ENCODE assay signal across 23 cellular contexts in genomic region chr16:88589441-88589840, GRCh38. TPM values are rescaled to one million over a fixed set of nuclear protein-coding genes. Genes with fewer than 3 reads are reported as not detected.
DNase-seq lines count a peak whose midpoint lies in the region; ATAC-seq, FAIRE-seq and TF ChIP-seq lines count a peak whose summit lies in the region.
"Had no signal": no experiment of that assay in that cellular context is flagged by ENCODE, and none has a peak within 500 bp of the region (broad histone marks: within the 10 kb centered on the region; RNA-seq: fewer than 3 reads in every experiment).

No MANE protein-coding gene starts in this region.

- H3K27ac Mint-ChIP-seq in stimulated activated naive CD8-positive, alpha-beta T cell treated with anti-CD3 and anti-CD28 coated beads, Interleukin-15, amount 100 ng/mL, for 72 hours, result no peak overlapping the region
- H3K27ac Mint-ChIP-seq: HFFc6, type B pancreatic cell had no signal

- H3K9me3 Mint-ChIP-seq in stimulated activated naive CD8-positive, alpha-beta T cell treated with anti-CD3 and anti-CD28 coated beads, Interleukin-15, amount 100 ng/mL, for 72 hours, result no peaks in the 10 kb centered on the region
- H3K9me3 Mint-ChIP-seq: HFFc6, type B pancreatic cell had no signal

- peaks cover 89% of the 10 kb centered on the region for H3K36me3 ChIP-seq in K562 (ENCODE audit: control insufficient read depth, insufficient read depth, low read length)
- peaks cover 0 to 10% of the 10 kb centered on the region in 2 donors for H3K36me3 ChIP-seq in prostate gland

- intact Hi-C loops in K562 (cut with micrococcal nuclease) (no loop called here), prostate gland (cut with DNase I) (no loop called here)

- TF ChIP-seq EP300 in K562 (IDR thresholded peaks at IDR 0.05; ENCODE audit: low read length), result no peak

- H3K4me1 ChIP-seq in K562 (replicated peaks in 1 of 2; ENCODE audit: control insufficient read depth in 2 of 2, insufficient read depth in 2 of 2, low read length in 2 of 2) (peaks cover 0 to 8% of the 10 kb centered on the region in 2 experiments; a peak in 1 of 5 replicates), prostate gland (replicated peaks) (no peaks in the 10 kb centered on the region)
- H3K4me1 ChIP-seq: lower lobe of right lung had no signal

- no peaks in the 10 kb centered on the region for H3K9me1 ChIP-seq in K562 (ENCODE audit: control insufficient read depth, insufficient read depth, low read length)

- no peak for TF ChIP-seq RAD21 in K562 (CRISPR knock-in tag; conservative IDR thresholded peaks at IDR 0.05 in 1 of 2, IDR thresholded peaks at IDR 0.05 in 1 of 2)

- peaks cover 46% of the 10 kb centered on the region for H3K4me1 Mint-ChIP-seq in stimulated activated naive CD8-positive, alpha-beta T cell treated with anti-CD3 and anti-CD28 coated beads, Interleukin-15, amount 100 ng/mL, for 72 hours

- 91% methylated on average over 11 of the region's 11 CpGs for WGBS in K562 (ENCODE audit: insufficient coverage, low coverage, missing lambda C conversion rate)
- 85% methylated on average over 11 of the region's 11 CpGs for WGBS in prostate gland

- H3K27me3 Mint-ChIP-seq in stimulated activated naive CD8-positive, alpha-beta T cell treated with anti-CD3 and anti-CD28 coated beads, Interleukin-15, amount 100 ng/mL, for 72 hours, result no peaks in the 10 kb centered on the region
- H3K27me3 Mint-ChIP-seq: type B pancreatic cell had no signal

- H3K4me3 Mint-ChIP-seq in stimulated activated naive CD8-positive, alpha-beta T cell treated with anti-CD3 and anti-CD28 coated beads, Interleukin-15, amount 100 ng/mL, for 72 hours, result no peak overlapping the region
- H3K4me3 Mint-ChIP-seq: HFFc6, type B pancreatic cell had no signal

- H3K27ac ChIP-seq in K562 (ENCODE audit: extremely low read depth, low read depth, low read length) (no peak overlapping the region; the same call in 2 of the 3 replicates), prostate gland (no peak overlapping the region)
- H3K27ac ChIP-seq: esophagus muscularis mucosa, gastroesophageal sphincter, KMS-11, lower lobe of right lung had no signal

- TF ChIP-seq CTCF in K562 (IDR thresholded peaks at IDR 0.05 in 2 of 3, conservative IDR thresholded peaks at IDR 0.05 in 1 of 3; ENCODE audit: insufficient read depth in 2 of 3, low read depth in 1 of 3, low read length in 3 of 3), result no peak
- TF ChIP-seq CTCF in prostate gland (IDR thresholded peaks at IDR 0.05), result no peak
- TF ChIP-seq CTCF in omental fat pad (IDR thresholded peaks at IDR 0.05), result no peak

- H3K27me3 ChIP-seq in K562 (ENCODE audit: control insufficient read depth in 2 of 2, insufficient read depth in 2 of 2, low read length in 2 of 2) (no peaks in the 10 kb centered on the region), prostate gland (replicated peaks; ENCODE audit: insufficient read depth) (no peaks in the 10 kb centered on the region)
- H3K27me3 ChIP-seq: esophagus muscularis mucosa, gastroesophageal sphincter had no signal

- CTCF ChIA-PET in K562 (lab: Yijun Ruan, JAX; ENCODE audit: low intra/inter-chr PET ratio), result no interaction called here

- H3K79me2 ChIP-seq in K562 (ENCODE audit: control insufficient read depth, insufficient read depth, low read length), result peaks cover 39% of the 10 kb centered on the region

- ATAC-seq in stimulated activated naive CD8-positive, alpha-beta T cell treated with anti-CD3 and anti-CD28 coated beads, Interleukin-15, Interleukin-2, amounts not matched to agents 100 U/mL and 50 U/mL, for 24 hours, result peak; percentile 16
- no peak for ATAC-seq in stimulated activated naive CD8-positive, alpha-beta T cell treated with anti-CD3 and anti-CD28 coated beads, Interleukin-15, amount 100 ng/mL, for 72 hours
- ATAC-seq in K562, result no peak
- ATAC-seq in omental fat pad (ENCODE audit: low FRiP score), result no peak
- ATAC-seq: gastroesophageal sphincter, lower lobe of right lung, SK-N-SH treated with all-trans-retinoic acid at 6 μM for 48 hours had no signal

- H3K9ac ChIP-seq in K562 (ENCODE audit: insufficient read depth in 1 of 2, low read depth in 2 of 2, low read length in 2 of 2), result peak overlapping the region in 1 of 2 experiments; percentile 40; a peak in 1 of 4 replicates
- H3K9ac ChIP-seq: KMS-11 had no signal

- H3K9me3 ChIP-seq in K562 (replicated peaks; ENCODE audit: control insufficient read depth, insufficient read depth, low read depth, low read length) (no peaks in the 10 kb centered on the region), prostate gland (no peaks in the 10 kb centered on the region)
- H3K9me3 ChIP-seq: esophagus muscularis mucosa, gastroesophageal sphincter, lower lobe of right lung had no signal

- POLR2A ChIA-PET in K562 (lab: Yijun Ruan, JAX), result interaction anchor here (0.6 to 1.2 kb wide), 4 partner anchors 10 to 255 kb away, joined by 3 to 5 read pairs (median 4); partner anchors contain the start of gene ZC3H18

- TF ChIP-seq POLR2A in K562 (conservative IDR thresholded peaks at IDR 0.05) (no peak), prostate gland (IDR thresholded peaks at IDR 0.05) (no peak)

- H3K4me3 ChIP-seq in K562 (no peak overlapping the region), prostate gland (no peak overlapping the region)
- H3K4me3 ChIP-seq: esophagus muscularis mucosa, gastroesophageal sphincter, lower lobe of right lung had no signal

- no peak overlapping the region for H3K4me2 ChIP-seq in K562 (ENCODE audit: insufficient read depth, low read length)
- H3K4me2 ChIP-seq: KMS-11 had no signal

- DNase-seq in activated CD4-positive, alpha-beta T cell treated with anti-CD3 and anti-CD28 coated beads for 48 hours, result peak; percentile 18
- DNase-seq in activated CD4-positive, alpha-beta T cell treated with anti-CD3 and anti-CD28 coated beads, Interleukin-2, amount 50 U/mL, for 1 hour, result no peak
- no peak for DNase-seq in stimulated activated naive CD8-positive, alpha-beta T cell treated with anti-CD3 and anti-CD28 coated beads, Interleukin-15, Interleukin-2, amounts not matched to agents 100 U/mL and 50 U/mL, for 24 hours
- DNase-seq in stimulated activated naive CD8-positive, alpha-beta T cell treated with anti-CD3 and anti-CD28 coated beads, Interleukin-15, amount 100 ng/mL, for 72 hours, result no peak
- DNase-seq in K562 (ENCODE audit: extremely low read depth in 1 of 4, low spot score in 3 of 4) (no peak), prostate gland (ENCODE audit: low spot score) (no peak), omental fat pad (ENCODE audit: low spot score) (no peak), NCI-H1092 treated with DMSO at 0.1 percent for 48 hours (lab: John Stamatoyannopoulos, UW) (no peak)
- DNase-seq: 8988T; AML-193; HFFc6; lower lobe of right lung; NCI-H187; occipital lobe; retina; stimulated activated CD4-positive, alpha-beta T cell treated with anti-CD3 and anti-CD28 coated beads, Interleukin-2, amount 100 ng/mL, for 48 hours had no signal

- H4K20me1 ChIP-seq in K562 (replicated peaks; ENCODE audit: control insufficient read depth, insufficient read depth, low read length), result peaks cover 21% of the 10 kb centered on the region

- in situ Hi-C loops in K562 (cut with MboI), result no loop called here

- no TSS peak for BruUV-seq in K562 (replicated peaks; lab: Mats Ljungman, UMichigan)

- no peak overlapping the region for H2AFZ ChIP-seq in K562 (ENCODE audit: low read depth, low read length)

- FAIRE-seq in K562 (lab: Jason Lieb, UNC), result no peak
- FAIRE-seq: colon, GM12891 had no signal

TF ChIP-seq in K562, 482 proteins besides CTCF, POLR2A, EP300 and RAD21 (continues in another document):
- no peak for TF ChIP-seq TCF7L2 (IDR thresholded peaks at IDR 0.05; ENCODE audit: low read depth, low read length)
- TF ChIP-seq EZH2 (IDR thresholded peaks at IDR 0.05; ENCODE audit: borderline replicate concordance, low read depth, low read length), result no peak
- TF ChIP-seq NCOA6 (IDR thresholded peaks at IDR 0.05), result no peak

RNA-seq across cellular contexts. Expression of gene ZC3H18, which starts 19.2 kb away (rescaled TPM):
- 74.4 and 112 TPM in 2 replicates for total RNA-seq in K562 (2011; cell fraction: chromatin; rRNA removed; ENCODE audit: low replicate concordance)
- total RNA-seq in K562 (2011; cell fraction: nucleolus; rRNA removed), result 51.3 and 61.4 TPM in 2 replicates
- 61.1 and 63.4 TPM in 2 replicates for total RNA-seq in K562 (2011; cell fraction: nucleoplasm; rRNA removed)
- total RNA-seq in K562 (2014; rRNA removed) (26.9 and 35.1 TPM in 2 replicates), K562 (2014; rRNA removed; fragmentation: Illumina TruSeq; extraction: Trizol) (16.0 and 16.3 TPM in 2 replicates), K562 (2015; rRNA removed; fragmentation: Illumina TruSeq; extraction: Trizol) (31.1 and 33.9 TPM in 2 replicates), K562 (2021) (81.3 and 88.7 TPM in 2 replicates), prostate gland (10 to 100 TPM; 26.7 to 50.7 TPM), omental fat pad (10 to 100 TPM; 10.6 to 25.6 (median 17.8) TPM)
- polyA plus RNA-seq in K562 (2011; rRNA removed) (12.5 and 15.8 TPM in 2 replicates), K562 (2014; fragmentation: Illumina TruSeq; extraction: Trizol) (60.7 and 65.3 TPM in 2 replicates), K562 (2014; fragmentation: Nextera tagmentation; extraction: Ambion mirVana) (1 to 10 TPM; 1.7 to 2.0 TPM), K562 (2014; rRNA removed) (37.1 and 49.2 TPM in 2 replicates)
- polyA plus RNA-seq in K562 (2011; cell fraction: cytosol; rRNA removed), result 10.1 and 15.8 TPM in 2 replicates
- 43.3 and 65.6 TPM in 2 replicates for polyA plus RNA-seq in K562 (2011; cell fraction: nucleus; rRNA removed)
- 57.6 and 59.2 TPM in 2 replicates for polyA plus RNA-seq in K562 (2012)
- polyA minus RNA-seq in K562 (2011; rRNA and poly(A)+ RNA removed), result 7.9 and 9.1 TPM in 2 replicates
- polyA minus RNA-seq in K562 (2011; cell fraction: cytosol; rRNA and poly(A)+ RNA removed), result 23.7 and 30.6 TPM in 2 replicates
- 17.5 and 19.1 TPM in 2 replicates for polyA minus RNA-seq in K562 (2011; cell fraction: nucleus; rRNA and poly(A)+ RNA removed)

RNA-seq across cellular contexts. Expression of gene IL17C, which starts 48.9 kb away (rescaled TPM):
- not detected in 2 replicates for total RNA-seq in K562 (2011; cell fraction: chromatin; rRNA removed; ENCODE audit: low replicate concordance)
- total RNA-seq in K562 (2011; cell fraction: nucleolus; rRNA removed), result not detected in 2 replicates
- not detected in 2 replicates for total RNA-seq in K562 (2011; cell fraction: nucleoplasm; rRNA removed)
- not detected in 2 replicates for total RNA-seq in K562 (2014; rRNA removed)
- total RNA-seq in K562 (2014; rRNA removed; fragmentation: Illumina TruSeq; extraction: Trizol), result not detected in 2 replicates
- not detected in 2 replicates for total RNA-seq in K562 (2015; rRNA removed; fragmentation: Illumina TruSeq; extraction: Trizol)
- total RNA-seq in K562 (2021), result not detected in 2 replicates
- polyA plus RNA-seq in K562 (2011; rRNA removed), result not detected in 2 replicates
- not detected in 2 replicates for polyA plus RNA-seq in K562 (2011; cell fraction: cytosol; rRNA removed)
- 0.21 TPM in 1 of 2 replicates, not detected in the other for polyA plus RNA-seq in K562 (2011; cell fraction: nucleus; rRNA removed)
- not detected in 2 replicates for polyA plus RNA-seq in K562 (2012)
- polyA plus RNA-seq in K562 (2014; fragmentation: Illumina TruSeq; extraction: Trizol), result not detected in 2 replicates
- polyA plus RNA-seq in K562 (2014; fragmentation: Nextera tagmentation; extraction: Ambion mirVana), result not detected
- not detected in 2 replicates for polyA plus RNA-seq in K562 (2014; rRNA removed)
- polyA minus RNA-seq in K562 (2011; rRNA and poly(A)+ RNA removed), result not detected in 2 replicates
- polyA minus RNA-seq in K562 (2011; cell fraction: cytosol; rRNA and poly(A)+ RNA removed), result not detected in 2 replicates
- polyA minus RNA-seq in K562 (2011; cell fraction: nucleus; rRNA and poly(A)+ RNA removed), result not detected in 2 replicates
- total RNA-seq in prostate gland, result under 1 TPM in 1 of 2 donors, not detected in 1; 0.97 TPM
- total RNA-seq in omental fat pad, result not detected
- total RNA-seq: esophagus muscularis mucosa, gastroesophageal sphincter, HFFc6, lower lobe of right lung, occipital lobe had no signal
